20 cellular contexts compared by ENCODE assay signal in the genomic region with DNA sequence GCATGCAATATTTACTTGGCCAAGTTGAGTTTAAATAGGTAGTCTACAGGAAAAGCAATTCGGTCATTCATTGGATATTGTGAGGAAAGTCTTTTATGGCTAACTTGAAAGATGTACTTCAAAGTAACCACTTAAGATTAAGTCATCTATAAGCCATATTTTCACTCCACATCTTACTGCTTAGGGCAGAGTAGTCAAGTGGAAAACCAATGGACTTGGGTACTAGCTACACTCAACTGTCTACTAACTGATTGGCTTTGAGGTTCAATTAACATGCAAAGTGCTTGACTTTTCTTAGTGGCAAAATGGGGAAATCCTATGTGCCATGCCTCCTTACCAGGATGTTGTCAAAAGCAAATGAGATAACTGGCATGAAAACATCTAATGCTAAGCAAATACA. TPM values are rescaled to one million over a fixed set of nuclear protein-coding genes. Genes with fewer than 3 reads are reported as not detected.
A peak's percentile ranks its signal among the peaks of the same experiment; 100 is the strongest.
DNase-seq lines count a peak whose midpoint lies in the region; ATAC-seq and TF ChIP-seq lines count a peak whose summit lies in the region.
"Had no signal": no experiment of that assay in that cellular context is flagged by ENCODE, and none has a peak within 500 bp of the region (broad histone marks: within the 10 kb centered on the region; RNA-seq: fewer than 3 reads in every experiment).

No MANE protein-coding gene starts in this region.

- no peak for ATAC-seq in Right ventricle myocardium inferior
- ATAC-seq in HG03460 (IDR thresholded peaks at IDR 0.05; ENCODE audit: unreplicated experiment), result peak; percentile 24
- ATAC-seq in left lung, result peak; percentile 41
- ATAC-seq in GM21723 (IDR thresholded peaks at IDR 0.05; ENCODE audit: unreplicated experiment), result no peak
- ATAC-seq: Panc1 had no signal

- H3K9me3 ChIP-seq in left ventricle myocardium inferior (replicated peaks) (peaks cover 4% of the 10 kb centered on the region), left lung (no peaks in the 10 kb centered on the region)
- H3K9me3 ChIP-seq: BLaER1 had no signal

- no peak overlapping the region for H3K4me3 Mint-ChIP-seq in activated T-cell treated with anti-CD3 and anti-CD28 coated beads, Interleukin-2, amount 50 U/mL, for 24 hours
- H3K4me3 Mint-ChIP-seq: CD8-positive, alpha-beta memory T cell had no signal

- no peaks in the 10 kb centered on the region for H3K9me3 Mint-ChIP-seq in activated T-cell treated with anti-CD3 and anti-CD28 coated beads, Interleukin-2, amount 50 U/mL, for 24 hours
- H3K9me3 Mint-ChIP-seq: CD8-positive, alpha-beta memory T cell had no signal

- H3K27me3 ChIP-seq in left ventricle myocardium inferior (ENCODE audit: low read depth), result no peaks in the 10 kb centered on the region
- H3K27me3 ChIP-seq in left lung, result no peaks in the 10 kb centered on the region
- H3K27me3 ChIP-seq: BLaER1 had no signal

- no peaks in the 10 kb centered on the region for H3K36me3 ChIP-seq in left ventricle myocardium inferior
- H3K36me3 ChIP-seq in left lung, result no peaks in the 10 kb centered on the region
- H3K36me3 ChIP-seq: BLaER1 had no signal

- intact Hi-C loops in left ventricle myocardium inferior (cut with micrococcal nuclease), result no loop called here
- intact Hi-C loops in Right ventricle myocardium inferior (cut with DNase I), result no loop called here
- intact Hi-C loops in left lung (cut with DNase I), result no loop called here

- no peak for DNase-seq in left ventricle myocardium inferior
- DNase-seq in Right ventricle myocardium inferior (ENCODE audit: missing footprints), result no peak
- DNase-seq in left lung, result no peak
- DNase-seq in NCI-H510A treated with DMSO at 0.1 percent for 48 hours (lab: John Stamatoyannopoulos, UW), result no peak
- no peak for DNase-seq in activated T-cell treated with anti-CD3 and anti-CD28 coated beads, Interleukin-2, amount 50 U/mL, for 24 hours
- DNase-seq in HK-2 (ENCODE audit: unreplicated experiment), result no peak
- DNase-seq: 8988T; CD8-positive, alpha-beta memory T cell; DND-41; H7; KG1; NCI-H1048; NCI-H146; NCI-H2081 treated with DMSO at 0.1 percent for 48 hours; NCI-H510A; SHP77 treated with DMSO at 0.1 percent for 48 hours had no signal

- peaks cover 17% of the 10 kb centered on the region for H3K4me1 Mint-ChIP-seq in activated T-cell treated with anti-CD3 and anti-CD28 coated beads, Interleukin-2, amount 50 U/mL, for 24 hours (ENCODE audit: low read depth)

- H3K4me1 ChIP-seq in left ventricle myocardium inferior (peaks cover 66% of the 10 kb centered on the region), left lung (peaks cover 12 to 52% of the 10 kb centered on the region in 2 donors)

- H3K27ac Mint-ChIP-seq in activated T-cell treated with anti-CD3 and anti-CD28 coated beads, Interleukin-2, amount 50 U/mL, for 24 hours, result no peak overlapping the region
- H3K27ac Mint-ChIP-seq: CD8-positive, alpha-beta memory T cell had no signal

- H3K4me3 ChIP-seq in left ventricle myocardium inferior, result no peak overlapping the region
- H3K4me3 ChIP-seq in left lung, result no peak overlapping the region
- H3K4me3 ChIP-seq: BLaER1 had no signal

- H3K36me3 Mint-ChIP-seq in activated T-cell treated with anti-CD3 and anti-CD28 coated beads, Interleukin-2, amount 50 U/mL, for 24 hours (ENCODE audit: low read depth), result no peaks in the 10 kb centered on the region
- H3K36me3 Mint-ChIP-seq: CD8-positive, alpha-beta memory T cell had no signal

- TF ChIP-seq CTCF in left ventricle myocardium inferior (IDR thresholded peaks at IDR 0.05; ENCODE audit: borderline replicate concordance) (no peak), left lung (IDR thresholded peaks at IDR 0.05) (no peak)

- H3K27me3 Mint-ChIP-seq in activated T-cell treated with anti-CD3 and anti-CD28 coated beads, Interleukin-2, amount 50 U/mL, for 24 hours, result peaks cover 5% of the 10 kb centered on the region

- peak overlapping the region; percentile 69 for H3K27ac ChIP-seq in left ventricle myocardium inferior (replicated peaks)
- H3K27ac ChIP-seq in left lung, result peak overlapping the region in 1 of 2 donors; percentile 64
- H3K27ac ChIP-seq: BLaER1 had no signal

RNA-seq across cellular contexts. Expression of a gene that starts 51.0 kb away (rescaled TPM):
- total RNA-seq in left ventricle myocardium inferior, result 266 TPM
- 387 TPM for total RNA-seq in Right ventricle myocardium inferior
- 100 to 1,000 TPM; 377 to 520 TPM for total RNA-seq in left lung

Comparison
In these comparisons a context has a peak if more than half of its experiments do, and no peak if none do; other contexts are left out.
1. ATAC-seq: peak in HG03460 (single experiment) and left lung (single experiment); none in Right ventricle myocardium inferior (single experiment) and GM21723 (single experiment).